ENCODE assay signal across 14 cellular contexts in genomic region chrX:92232182-92232581, GRCh38.
DNase-seq lines count a peak whose midpoint lies in the region; ATAC-seq and TF ChIP-seq lines count a peak whose summit lies in the region.
"Had no signal": no experiment of that assay in that cellular context is flagged by ENCODE, and none has a peak within 500 bp of the region (broad histone marks: within the 10 kb centered on the region; RNA-seq: fewer than 3 reads in every experiment).

No MANE protein-coding gene starts in this region.

- no peak overlapping the region for H3K4me3 ChIP-seq in Panc1 (ENCODE audit: low read depth in 2 of 2, low read length in 2 of 2)
- H3K4me3 ChIP-seq: MG63 had no signal

- no peak overlapping the region for H3K4me3 Mint-ChIP-seq in activated naive CD4-positive, alpha-beta T cell treated with anti-CD3 and anti-CD28 coated beads, Interleukin-2, amount 10 ng/mL, durations not matched to agents 7 days and 5 days
- H3K4me3 Mint-ChIP-seq: CD4-positive, alpha-beta memory T cell; stimulated activated naive CD8-positive, alpha-beta T cell treated with anti-CD3 and anti-CD28 coated beads, Interleukin-15, amount 100 ng/mL, for 72 hours had no signal

- CTCF ChIA-PET in Panc1 (lab: Charles Lee): no interaction called here
- CTCF ChIA-PET in activated naive CD4-positive, alpha-beta T cell treated with anti-CD3 and anti-CD28 coated beads, Interleukin-2, amount 10 ng/mL, durations not matched to agents 7 days and 5 days (lab: Charles Lee): no interaction called here

- no peaks in the 10 kb centered on the region for H3K9me3 Mint-ChIP-seq in activated naive CD4-positive, alpha-beta T cell treated with anti-CD3 and anti-CD28 coated beads, Interleukin-2, amount 10 ng/mL, durations not matched to agents 7 days and 5 days
- H3K9me3 Mint-ChIP-seq: CD4-positive, alpha-beta memory T cell; stimulated activated naive CD8-positive, alpha-beta T cell treated with anti-CD3 and anti-CD28 coated beads, Interleukin-15, amount 100 ng/mL, for 72 hours had no signal

- TF ChIP-seq CTCF in 22Rv1 (IDR thresholded peaks at IDR 0.05) (peak; percentile 56), GM13977 (IDR thresholded peaks at IDR 0.05; ENCODE audit: extremely low read depth, insufficient read depth, missing control alignments) (peak; percentile 51), Panc1 (IDR thresholded peaks at IDR 0.05) (peak; percentile 45; the same call in 1 of the 2 replicates), foreskin keratinocyte (conservative IDR thresholded peaks at IDR 0.05) (peak; percentile 48)

- H3K36me3 Mint-ChIP-seq in activated naive CD4-positive, alpha-beta T cell treated with anti-CD3 and anti-CD28 coated beads, Interleukin-2, amount 10 ng/mL, durations not matched to agents 7 days and 5 days: no peaks in the 10 kb centered on the region
- H3K36me3 Mint-ChIP-seq: CD4-positive, alpha-beta memory T cell had no signal

- H3K4me1 Mint-ChIP-seq in activated naive CD4-positive, alpha-beta T cell treated with anti-CD3 and anti-CD28 coated beads, Interleukin-2, amount 10 ng/mL, durations not matched to agents 7 days and 5 days: no peaks in the 10 kb centered on the region
- H3K4me1 Mint-ChIP-seq: CD4-positive, alpha-beta memory T cell; stimulated activated naive CD8-positive, alpha-beta T cell treated with anti-CD3 and anti-CD28 coated beads, Interleukin-15, amount 100 ng/mL, for 72 hours had no signal

- H3K27me3 ChIP-seq in Panc1 (ENCODE audit: control insufficient read depth, insufficient read depth, low read length): no peaks in the 10 kb centered on the region
- no peaks in the 10 kb centered on the region for H3K27me3 ChIP-seq in foreskin keratinocyte
- H3K27me3 ChIP-seq: MG63 had no signal

- ATAC-seq in Panc1 (no peak), foreskin keratinocyte (peak; percentile 12), HG02759 (IDR thresholded peaks at IDR 0.05; ENCODE audit: unreplicated experiment) (no peak)
- ATAC-seq: left cardiac atrium; Right ventricle myocardium inferior; stimulated activated naive CD8-positive, alpha-beta T cell treated with anti-CD3 and anti-CD28 coated beads, Interleukin-15, amount 100 ng/mL, for 72 hours had no signal

- H3K4me1 ChIP-seq in Panc1 (ENCODE audit: control insufficient read depth, insufficient read depth, low read length) (no peaks in the 10 kb centered on the region), foreskin keratinocyte (no peaks in the 10 kb centered on the region)

- in situ Hi-C loops in GM13977 (cut with MboI; ENCODE audit: low pct_unique_long_range_greater_than_20kb, low sequenced_read_pairs, unreplicated experiment): no loop called here
- in situ Hi-C loops in Panc1 (cut with HindIII; ENCODE audit: low pct_unique_long_range_greater_than_20kb, low sequenced_read_pairs): no loop called here

- H3K27ac Mint-ChIP-seq in activated naive CD4-positive, alpha-beta T cell treated with anti-CD3 and anti-CD28 coated beads, Interleukin-2, amount 10 ng/mL, durations not matched to agents 7 days and 5 days: no peak overlapping the region
- H3K27ac Mint-ChIP-seq: CD4-positive, alpha-beta memory T cell; stimulated activated naive CD8-positive, alpha-beta T cell treated with anti-CD3 and anti-CD28 coated beads, Interleukin-15, amount 100 ng/mL, for 72 hours had no signal

- H3K27ac ChIP-seq in 22Rv1: no peak overlapping the region
- H3K27ac ChIP-seq in Panc1 (ENCODE audit: low read length): no peak overlapping the region
- no peak overlapping the region for H3K27ac ChIP-seq in foreskin keratinocyte

- POLR2A ChIA-PET in Panc1 (lab: Charles Lee): no interaction called here

- DNase-seq in GM13977 (ENCODE audit: low spot score) (no peak), Panc1 (ENCODE audit: low read depth, low spot score) (no peak), foreskin keratinocyte (no peak), NCI-H345 (lab: John Stamatoyannopoulos, UW) (no peak), hepatic stellate cell (ENCODE audit: low spot score) (no peak)
- no peak for DNase-seq in activated naive CD4-positive, alpha-beta T cell treated with anti-CD3 and anti-CD28 coated beads, Interleukin-2, amount 10 ng/mL, durations not matched to agents 7 days and 5 days
- DNase-seq: activated CD8-positive, alpha-beta memory T cell treated with anti-CD3 and anti-CD28 coated beads, Interleukin-2, amount 50 U/mL, for 4 hours; CD4-positive, alpha-beta memory T cell; left cardiac atrium; MG63; stimulated activated naive CD8-positive, alpha-beta T cell treated with anti-CD3 and anti-CD28 coated beads, Interleukin-15, amount 100 ng/mL, for 72 hours had no signal

- BruUV-seq in Panc1 (replicated peaks; lab: Mats Ljungman, UMichigan): no TSS peak

- no peaks in the 10 kb centered on the region for H3K36me3 ChIP-seq in Panc1 (ENCODE audit: control insufficient read depth, insufficient read depth, low read length)
- H3K36me3 ChIP-seq: MG63 had no signal

- H3K9me3 ChIP-seq in Panc1 (ENCODE audit: control insufficient read depth, insufficient read depth, low read depth, low read length): no peaks in the 10 kb centered on the region
- H3K9me3 ChIP-seq: MG63 had no signal

- no peaks in the 10 kb centered on the region for H3K27me3 Mint-ChIP-seq in activated naive CD4-positive, alpha-beta T cell treated with anti-CD3 and anti-CD28 coated beads, Interleukin-2, amount 10 ng/mL, durations not matched to agents 7 days and 5 days
- H3K27me3 Mint-ChIP-seq: CD4-positive, alpha-beta memory T cell; stimulated activated naive CD8-positive, alpha-beta T cell treated with anti-CD3 and anti-CD28 coated beads, Interleukin-15, amount 100 ng/mL, for 72 hours had no signal

- intact Hi-C loops in Panc1 (cut with micrococcal nuclease; ENCODE audit: unreplicated experiment): loop anchor here (5.0 kb wide), 1 partner anchor 1190 kb away; no protein-coding TSS in a partner anchor
